Comparison of ENCODE assay signal across 13 cellular contexts in genomic region chr20:14700641-14700965, GRCh38.
DNase-seq lines count a peak whose midpoint lies in the region; ATAC-seq, FAIRE-seq and TF ChIP-seq lines count a peak whose summit lies in the region.
"Had no signal": no experiment of that assay in that cellular context is flagged by ENCODE, and none has a peak within 500 bp of the region (broad histone marks: within the 10 kb centered on the region; RNA-seq: fewer than 3 reads in every experiment).

No MANE protein-coding gene starts in this region.

- DNase-seq in bronchial epithelial cell (ENCODE audit: low read depth) = peak; percentile 86
- DNase-seq in skeletal muscle cell (ENCODE audit: low read depth) = peak; percentile 13
- DNase-seq in tibial artery = no peak
- DNase-seq in HuH-7.5 (ENCODE audit: low spot score) = no peak
- DNase-seq in islet precursor cell = no peak
- DNase-seq in putamen (ENCODE audit: low spot score) = no peak
- DNase-seq: activated naive CD4-positive, alpha-beta T cell treated with anti-CD3 and anti-CD28 coated beads for 36 hours; GF-D8; naive B cell; NCI-H2081 treated with DMSO at 0.1 percent for 48 hours; T-helper 2 cell had no signal

- H3K27me3 ChIP-seq in bronchial epithelial cell (ENCODE audit: control insufficient read depth, insufficient read depth, low read length) (no peaks in the 10 kb centered on the region), tibial artery (no peaks in the 10 kb centered on the region)

- H3K4me3 ChIP-seq in bronchial epithelial cell (ENCODE audit: low read depth, low read length) = no peak overlapping the region
- H3K4me3 ChIP-seq in skeletal muscle cell (ENCODE audit: low read depth, low read length) = no peak overlapping the region
- no peak overlapping the region for H3K4me3 ChIP-seq in tibial artery

- H3K27ac ChIP-seq in tibial artery = no peak overlapping the region

- intact Hi-C loops in tibial artery (cut with DNase I; ENCODE audit: low total_unique reads) = no loop called here

- no peaks in the 10 kb centered on the region for H3K9me3 ChIP-seq in tibial artery

- TF ChIP-seq CTCF in bronchial epithelial cell (IDR thresholded peaks at IDR 0.05; ENCODE audit: insufficient read depth, low read length, severe bottlenecking) = no peak
- TF ChIP-seq CTCF in tibial artery (IDR thresholded peaks at IDR 0.05) = no peak

- FAIRE-seq in bronchial epithelial cell (lab: Jason Lieb, UNC) = no peak

- H3K36me3 ChIP-seq in bronchial epithelial cell (ENCODE audit: control insufficient read depth, insufficient read depth, low read length) (no peaks in the 10 kb centered on the region), tibial artery (no peaks in the 10 kb centered on the region)

- peaks cover 0 to 11% (median 3%) of the 10 kb centered on the region in 4 donors for H3K4me1 ChIP-seq in tibial artery

- ATAC-seq in GM19025 (IDR thresholded peaks at IDR 0.05; ENCODE audit: low read depth, unreplicated experiment) (peak; percentile 61), HG03135 (IDR thresholded peaks at IDR 0.05; ENCODE audit: unreplicated experiment) (peak; percentile 56)

Comparison
In these comparisons a context has a peak if more than half of its experiments do, and no peak if none do; other contexts are left out.
1. DNase-seq: peak in bronchial epithelial cell (single experiment) and skeletal muscle cell (single experiment); none in tibial artery (0 of 2), HuH-7.5 (single experiment), islet precursor cell (single experiment) and putamen (single experiment).